9 cellular contexts compared by ENCODE assay signal in the genomic region with DNA sequence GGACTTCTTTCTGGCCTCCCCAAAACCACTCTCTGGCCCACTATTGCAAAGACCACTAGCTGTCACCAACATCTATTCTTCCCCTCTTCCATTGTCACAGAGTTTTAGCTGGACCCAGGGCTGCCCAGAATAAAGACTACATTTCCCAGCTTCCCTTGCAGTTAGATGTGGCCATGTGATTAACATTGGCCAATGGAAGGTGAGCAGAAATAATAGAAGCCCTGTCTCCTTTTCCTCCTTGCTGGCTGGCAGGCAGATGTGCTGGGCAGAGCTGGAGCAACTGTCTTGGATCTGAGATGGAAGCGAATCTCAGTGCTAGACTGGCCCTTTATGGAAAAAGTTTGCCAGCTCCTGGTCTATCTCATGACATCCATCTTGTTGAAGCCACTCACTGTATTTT.
DNase-seq lines count a peak whose midpoint lies in the region; TF ChIP-seq lines count a peak whose summit lies in the region.
"Had no signal": no experiment of that assay in that cellular context is flagged by ENCODE, and none has a peak within 500 bp of the region (broad histone marks: within the 10 kb centered on the region; RNA-seq: fewer than 3 reads in every experiment).

No MANE protein-coding gene starts in this region.

- peaks cover 4% of the 10 kb centered on the region for H3K4me1 Mint-ChIP-seq in activated CD4-positive, alpha-beta T cell treated with anti-CD3 and anti-CD28 coated beads, Interleukin-2, amount 10 ng/mL, durations not matched to agents 24 days and 14 days
- peaks cover 0 to 9% (median 2%) of the 10 kb centered on the region in 3 donors for H3K4me1 Mint-ChIP-seq in CD8-positive, alpha-beta memory T cell

- TF ChIP-seq POLR2A in lower leg skin (IDR thresholded peaks at IDR 0.05), result no peak

- intact Hi-C loops in activated CD4-positive, alpha-beta T cell treated with anti-CD3 and anti-CD28 coated beads, Interleukin-2, amount 10 ng/mL, durations not matched to agents 24 days and 14 days (cut with micrococcal nuclease), result no loop called here
- intact Hi-C loops in lower leg skin (cut with DNase I; ENCODE audit: low total_unique reads), result no loop called here

- no peaks in the 10 kb centered on the region for H3K9me3 Mint-ChIP-seq in activated CD4-positive, alpha-beta T cell treated with anti-CD3 and anti-CD28 coated beads, Interleukin-2, amount 10 ng/mL, durations not matched to agents 24 days and 14 days
- H3K9me3 Mint-ChIP-seq in CD8-positive, alpha-beta memory T cell, result no peaks in the 10 kb centered on the region

- H3K9me3 ChIP-seq in CD8-positive, alpha-beta memory T cell (ENCODE audit: low read length), result no peaks in the 10 kb centered on the region
- H3K9me3 ChIP-seq: thoracic aorta had no signal

- H3K4me3 Mint-ChIP-seq in activated CD4-positive, alpha-beta T cell treated with anti-CD3 and anti-CD28 coated beads, Interleukin-2, amount 10 ng/mL, durations not matched to agents 24 days and 14 days, result no peak overlapping the region
- no peak overlapping the region for H3K4me3 Mint-ChIP-seq in CD8-positive, alpha-beta memory T cell

- H3K27me3 Mint-ChIP-seq in activated CD4-positive, alpha-beta T cell treated with anti-CD3 and anti-CD28 coated beads, Interleukin-2, amount 10 ng/mL, durations not matched to agents 24 days and 14 days, result peaks cover 29% of the 10 kb centered on the region
- H3K27me3 Mint-ChIP-seq in CD8-positive, alpha-beta memory T cell, result peaks cover 13 to 63% of the 10 kb centered on the region in 2 donors

- peak; percentile 62 for DNase-seq in activated CD4-positive, alpha-beta T cell treated with anti-CD3 and anti-CD28 coated beads, Interleukin-2, amount 10 ng/mL, durations not matched to agents 24 days and 14 days
- DNase-seq in activated CD4-positive, alpha-beta T cell treated with anti-CD3 and anti-CD28 coated beads for 4 hours, result no peak
- DNase-seq in NCI-H2196 treated with DMSO at 0.1 percent for 48 hours (lab: John Stamatoyannopoulos, UW; ENCODE audit: unreplicated experiment), result peak; percentile 42
- DNase-seq in brain microvascular endothelial cell, result peak; percentile 33
- peak; percentile 61 for DNase-seq in pons (ENCODE audit: low spot score)
- no peak for DNase-seq in CD8-positive, alpha-beta memory T cell
- DNase-seq in KG1 (lab: John Stamatoyannopoulos, UW), result no peak
- no peak for DNase-seq in lower leg skin (ENCODE audit: low spot score in 2 of 2)

- CTCF ChIA-PET in CD8-positive, alpha-beta memory T cell (lab: Charles Lee), result no interaction called here

- no peaks in the 10 kb centered on the region for H3K36me3 Mint-ChIP-seq in activated CD4-positive, alpha-beta T cell treated with anti-CD3 and anti-CD28 coated beads, Interleukin-2, amount 10 ng/mL, durations not matched to agents 24 days and 14 days (ENCODE audit: low read depth)
- H3K36me3 Mint-ChIP-seq in CD8-positive, alpha-beta memory T cell, result no peaks in the 10 kb centered on the region

- WGBS in lower leg skin, 2 donors, result 44 to 65% methylated on average over 1 of the region's 1 CpG

- no peak for TF ChIP-seq CTCF in brain microvascular endothelial cell (IDR thresholded peaks at IDR 0.05; ENCODE audit: low read depth, low read length, missing control alignments)
- no peak for TF ChIP-seq CTCF in lower leg skin (IDR thresholded peaks at IDR 0.05)

- H3K27ac ChIP-seq in brain microvascular endothelial cell, result no peak overlapping the region
- H3K27ac ChIP-seq in CD8-positive, alpha-beta memory T cell (ENCODE audit: low read depth, low read length), result no peak overlapping the region
- H3K27ac ChIP-seq: thoracic aorta had no signal

- peaks cover 5% of the 10 kb centered on the region for H3K27me3 ChIP-seq in brain microvascular endothelial cell (replicated peaks)
- peaks cover 4% of the 10 kb centered on the region for H3K27me3 ChIP-seq in CD8-positive, alpha-beta memory T cell (ENCODE audit: insufficient read depth, low read length, poor library complexity, severe bottlenecking)

- in situ Hi-C loops in brain microvascular endothelial cell (cut with HindIII; ENCODE audit: low pct_ligation_motif_present, low sequenced_read_pairs), result no loop called here

- H3K4me3 ChIP-seq in brain microvascular endothelial cell (ENCODE audit: low read depth, low read length) (no peak overlapping the region), lower leg skin (ENCODE audit: low read depth, poor library complexity, severe bottlenecking) (no peak overlapping the region)
- H3K4me3 ChIP-seq in CD8-positive, alpha-beta memory T cell (ENCODE audit: low read length), result no peak overlapping the region
- H3K4me3 ChIP-seq: thoracic aorta had no signal

- POLR2A ChIA-PET in CD8-positive, alpha-beta memory T cell (lab: Charles Lee), result no interaction called here

- H3K27ac Mint-ChIP-seq in activated CD4-positive, alpha-beta T cell treated with anti-CD3 and anti-CD28 coated beads, Interleukin-2, amount 10 ng/mL, durations not matched to agents 24 days and 14 days, result no peak overlapping the region
- H3K27ac Mint-ChIP-seq in CD8-positive, alpha-beta memory T cell, result no peak overlapping the region

- no peaks in the 10 kb centered on the region for H3K4me1 ChIP-seq in CD8-positive, alpha-beta memory T cell (ENCODE audit: insufficient read depth, low read length)

- no peaks in the 10 kb centered on the region for H3K36me3 ChIP-seq in brain microvascular endothelial cell (replicated peaks)
- H3K36me3 ChIP-seq in CD8-positive, alpha-beta memory T cell (ENCODE audit: insufficient read depth, low read length), result no peaks in the 10 kb centered on the region
- H3K36me3 ChIP-seq: thoracic aorta had no signal

Comparison
In these comparisons a context has a peak if more than half of its experiments do, and no peak if none do; other contexts are left out.
1. DNase-seq: peak in activated CD4-positive, alpha-beta T cell treated with anti-CD3 and anti-CD28 coated beads, Interleukin-2, amount 10 ng/mL, durations not matched to agents 24 days and 14 days (single experiment), NCI-H2196 treated with DMSO at 0.1 percent for 48 hours (single experiment), brain microvascular endothelial cell (single experiment) and pons (single experiment); none in activated CD4-positive, alpha-beta T cell treated with anti-CD3 and anti-CD28 coated beads for 4 hours (0 of 2), CD8-positive, alpha-beta memory T cell (0 of 5), KG1 (single experiment) and lower leg skin (0 of 2).